In genomic region chr16:80889779-80890359, GRCh38 we compare ENCODE assay signal across 24 cellular contexts.
A peak's percentile ranks its signal among the peaks of the same experiment; 100 is the strongest.
DNase-seq lines count a peak whose midpoint lies in the region; ATAC-seq, FAIRE-seq and TF ChIP-seq lines count a peak whose summit lies in the region.
"Had no signal": no experiment of that assay in that cellular context is flagged by ENCODE, and none has a peak within 500 bp of the region (broad histone marks: within the 10 kb centered on the region; RNA-seq: fewer than 3 reads in every experiment).

No MANE protein-coding gene starts in this region.

- H3K4me3 ChIP-seq in HepG2 (replicated peaks in 1 of 3; ENCODE audit: insufficient read depth in 1 of 3, low read depth in 2 of 3, low read length in 3 of 3) (no peak overlapping the region), right lobe of liver (no peak overlapping the region), GM12878 (no peak overlapping the region)
- H3K4me3 ChIP-seq: A549; BLaER1 treated with 17β-estradiol and CSF1 and Interleukin-3, amounts not matched to agents 10 nM and 100 nM had no signal

- ATAC-seq in HepG2 (no peak), right lobe of liver (no peak), GM12878 (peak; percentile 41), GM21360 (IDR thresholded peaks at IDR 0.05; ENCODE audit: unreplicated experiment) (no peak)
- ATAC-seq: A549; CD8-positive, alpha-beta T cell had no signal

- TF ChIP-seq RAD21 in HepG2 (CRISPR knock-in tag; IDR thresholded peaks at IDR 0.05): no peak
- no peak for TF ChIP-seq RAD21 in GM12878 (IDR thresholded peaks at IDR 0.05; ENCODE audit: insufficient read depth, low read depth, low read length)

- SMC1A ChIA-PET in GM12878 (lab: Charles Lee; ENCODE audit: uncharacterized antibody, unreplicated experiment): no interaction called here

- 31% methylated on average over 4 of the region's 4 CpGs for WGBS in HepG2 (ENCODE audit: low lambda C conversion rate)
- WGBS in right lobe of liver (ENCODE audit: insufficient coverage, low coverage, low lambda C conversion rate, missing lambda C conversion rate): 42% methylated on average over 4 of the region's 4 CpGs
- 44% methylated on average over 4 of the region's 4 CpGs for WGBS in GM12878 (ENCODE audit: insufficient coverage, insufficient replicate concordance, low lambda C conversion rate, missing lambda C conversion rate)

- BruUV-seq in HepG2 (replicated peaks; lab: Mats Ljungman, UMichigan) (no TSS peak), GM12878 (replicated peaks; lab: Mats Ljungman, UMichigan) (no TSS peak)

- H3K9me3 ChIP-seq in HepG2 (ENCODE audit: low read length): no peaks in the 10 kb centered on the region
- H3K9me3 ChIP-seq in right lobe of liver: no peaks in the 10 kb centered on the region
- H3K9me3 ChIP-seq in GM12878 (replicated peaks; ENCODE audit: control insufficient read depth, insufficient read depth, low read length): no peaks in the 10 kb centered on the region; the same call in 1 of the 3 replicates
- H3K9me3 ChIP-seq: A549, Caco-2 had no signal

- RAD21 ChIA-PET in GM12878 (lab: Charles Lee; ENCODE audit: unreplicated experiment): no interaction called here

- H2AFZ ChIP-seq in HepG2 (ENCODE audit: low read length) (no peak overlapping the region), GM12878 (ENCODE audit: control insufficient read depth, low read depth, low read length) (no peak overlapping the region)

- H3K4me1 Mint-ChIP-seq in neural crest cell: no peaks in the 10 kb centered on the region

- H3K4me2 ChIP-seq in HepG2 (ENCODE audit: low read depth, low read length) (no peak overlapping the region), GM12878 (ENCODE audit: control insufficient read depth, insufficient read depth) (no peak overlapping the region)
- H3K4me2 ChIP-seq: A549; BLaER1 treated with 17β-estradiol and CSF1 and Interleukin-3, amounts not matched to agents 10 nM and 100 nM had no signal

- in situ Hi-C loops in HepG2 (cut with HindIII; ENCODE audit: extremely low pct_ligation_motif_present, low pct_unique_long_range_greater_than_20kb): no loop called here
- in situ Hi-C loops in GM12878 (cut with MboI): no loop called here

- peaks cover 2% of the 10 kb centered on the region for H3K9me3 Mint-ChIP-seq in neural crest cell
- H3K9me3 Mint-ChIP-seq: CD4-positive, alpha-beta T cell; CD8-positive, alpha-beta T cell had no signal

- H3K27me3 ChIP-seq in HepG2 (ENCODE audit: control insufficient read depth in 1 of 2, insufficient read depth in 2 of 2, low read length in 2 of 2): no peaks in the 10 kb centered on the region
- H3K27me3 ChIP-seq in right lobe of liver: no peaks in the 10 kb centered on the region
- H3K27me3 ChIP-seq in GM12878 (replicated peaks in 1 of 2; ENCODE audit: control insufficient read depth in 2 of 2, insufficient read depth in 2 of 2, low read length in 1 of 2): no peaks in the 10 kb centered on the region

- H3K4me3 Mint-ChIP-seq in neural crest cell: no peak overlapping the region
- H3K4me3 Mint-ChIP-seq: B cell; CD4-positive, alpha-beta T cell; CD8-positive, alpha-beta T cell had no signal

- FAIRE-seq in HepG2 (lab: Jason Lieb, UNC) (no peak), GM12891 (lab: Jason Lieb, UNC) (peak; percentile 71), GM12878 (lab: Jason Lieb, UNC) (no peak)
- FAIRE-seq: A549, D721Med, G401.6, GM12892, GM18507 had no signal

- H3K4me1 ChIP-seq in HepG2 (ENCODE audit: insufficient read depth, low read length) (peaks cover 18% of the 10 kb centered on the region), right lobe of liver (no peaks in the 10 kb centered on the region), GM12878 (ENCODE audit: control insufficient read depth, insufficient read depth, low read length) (no peaks in the 10 kb centered on the region)
- H3K4me1 ChIP-seq: A549 had no signal

- no peak overlapping the region for H3K9ac ChIP-seq in HepG2 (ENCODE audit: insufficient read depth, low read depth, low read length)
- H3K9ac ChIP-seq in GM12878 (ENCODE audit: control insufficient read depth, insufficient read depth, low read length): no peak overlapping the region
- H3K9ac ChIP-seq: BLaER1 treated with 17β-estradiol and CSF1 and Interleukin-3, amounts not matched to agents 10 nM and 100 nM had no signal

- no peak for TF ChIP-seq POLR2A in HepG2 (IDR thresholded peaks at IDR 0.05; ENCODE audit: insufficient read depth in 1 of 2, low read depth in 2 of 2, low read length in 2 of 2)
- no peak for TF ChIP-seq POLR2A in right lobe of liver (IDR thresholded peaks at IDR 0.05)
- no peak for TF ChIP-seq POLR2A in GM12891 (IDR thresholded peaks at IDR 0.05; ENCODE audit: low read depth, low read length)
- no peak for TF ChIP-seq POLR2A in GM12878 (IDR thresholded peaks at IDR 0.05; ENCODE audit: low read depth, low read length)

- intact Hi-C loops in HepG2 (cut with micrococcal nuclease; ENCODE audit: unreplicated experiment) (no loop called here), right lobe of liver (cut with DNase I) (no loop called here), GM12878 (cut with micrococcal nuclease; ENCODE audit: unreplicated experiment) (no loop called here)

- peaks cover 12% of the 10 kb centered on the region for H3K27me3 Mint-ChIP-seq in neural crest cell (ENCODE audit: low read depth)

- DNase-seq in HepG2 (ENCODE audit: low spot score) (no peak), right lobe of liver (no peak), GM12891 (ENCODE audit: insufficient read length, low spot score) (no peak), GM12878 (ENCODE audit: low read depth, low spot score) (no peak), neural crest cell (ENCODE audit: low read depth, low spot score) (no peak), H4 (ENCODE audit: low spot score) (no peak), GM10266 (ENCODE audit: extremely low spot score) (no peak)
- DNase-seq: AML-193; Caco-2; Calu3; CD4-positive, alpha-beta T cell; CD8-positive, alpha-beta T cell; DMS79 treated with DMSO at 0.1 percent for 48 hours; GF-D8 had no signal

- POLR2A ChIA-PET in HepG2 (lab: Yijun Ruan, JAX): no interaction called here
- POLR2A ChIA-PET in GM12878 (lab: Charles Lee): interaction anchor here (1.0 kb wide), 1 partner anchor 27 kb away, joined by 5 read pairs; no protein-coding TSS in a partner anchor

- no peaks in the 10 kb centered on the region for H3K36me3 ChIP-seq in HepG2 (replicated peaks in 1 of 2; ENCODE audit: control insufficient read depth in 1 of 2, insufficient read depth in 2 of 2, low read length in 2 of 2)
- H3K36me3 ChIP-seq in right lobe of liver: no peaks in the 10 kb centered on the region
- no peaks in the 10 kb centered on the region for H3K36me3 ChIP-seq in GM12878 (ENCODE audit: control insufficient read depth in 2 of 2, insufficient read depth in 2 of 2, low read length in 1 of 2)
- H3K36me3 ChIP-seq: BLaER1 treated with 17β-estradiol and CSF1 and Interleukin-3, amounts not matched to agents 10 nM and 100 nM had no signal

- H4K20me1 ChIP-seq in HepG2 (ENCODE audit: insufficient read depth, low read length): no peaks in the 10 kb centered on the region
- no peaks in the 10 kb centered on the region for H4K20me1 ChIP-seq in GM12878 (ENCODE audit: control insufficient read depth, insufficient read depth)
- H4K20me1 ChIP-seq: BLaER1 treated with 17β-estradiol and CSF1 and Interleukin-3, amounts not matched to agents 10 nM and 100 nM had no signal

- CTCF ChIA-PET in HepG2 (lab: Yijun Ruan, JAX; ENCODE audit: low intra/inter-chr PET ratio, low total read pairs) (no interaction called here), GM12878 (lab: Yijun Ruan, JAX) (interaction anchor here (1.4 kb wide), 1 partner anchor 34 kb away, joined by 5 read pairs; no protein-coding TSS in a partner anchor)

- H3K27ac ChIP-seq in HepG2 (ENCODE audit: extremely low read length, insufficient read depth, low read length) (no peak overlapping the region), right lobe of liver (no peak overlapping the region), GM12878 (ENCODE audit: control insufficient read depth, insufficient read depth) (no peak overlapping the region)
- H3K27ac ChIP-seq: 22Rv1; A549; BLaER1 treated with 17β-estradiol and CSF1 and Interleukin-3, amounts not matched to agents 10 nM and 100 nM; C4-2B had no signal

- H3K79me2 ChIP-seq in HepG2 (ENCODE audit: insufficient read depth, low read length) (no peaks in the 10 kb centered on the region), GM12878 (ENCODE audit: control insufficient read depth, insufficient read depth, low read length) (no peaks in the 10 kb centered on the region)

- TF ChIP-seq CTCF in HepG2 (CRISPR knock-in tag; IDR thresholded peaks at IDR 0.05) (no peak), right lobe of liver (IDR thresholded peaks at IDR 0.05) (no peak), GM12878 (IDR thresholded peaks at IDR 0.05 in 2 of 3, conservative IDR thresholded peaks at IDR 0.05 in 1 of 3; ENCODE audit: control insufficient read depth in 2 of 3, extremely low read depth in 1 of 3, insufficient read depth in 1 of 3, low read depth in 3 of 3, low read length in 3 of 3) (no peak), neural crest cell (conservative IDR thresholded peaks at IDR 0.05) (no peak), GM10266 (IDR thresholded peaks at IDR 0.05; ENCODE audit: control insufficient read depth, insufficient read depth, low read depth, missing control alignments) (no peak)

- peak overlapping the region; percentile 62 for H3K27ac Mint-ChIP-seq in neural crest cell (ENCODE audit: unreplicated experiment)
- H3K27ac Mint-ChIP-seq: B cell; CD4-positive, alpha-beta T cell; CD8-positive, alpha-beta T cell had no signal

- TF ChIP-seq EP300 in HepG2 (IDR thresholded peaks at IDR 0.05; ENCODE audit: low read depth in 2 of 2, low read length in 2 of 2): no peak
- TF ChIP-seq EP300 in HepG2 (CRISPR knock-in tag; IDR thresholded peaks at IDR 0.05; ENCODE audit: borderline replicate concordance): no peak
- TF ChIP-seq EP300 in GM12878 (IDR thresholded peaks at IDR 0.05; ENCODE audit: borderline replicate concordance in 1 of 2, control insufficient read depth in 1 of 2, low read depth in 2 of 2, low read length in 2 of 2): no peak

- no peaks in the 10 kb centered on the region for H3K36me3 Mint-ChIP-seq in neural crest cell (ENCODE audit: low read depth)
- H3K36me3 Mint-ChIP-seq: CD8-positive, alpha-beta T cell had no signal

TF ChIP-seq in GM12891, 5 proteins besides CTCF, POLR2A, EP300 and RAD21:
- TF ChIP-seq POU2F2 (IDR thresholded peaks at IDR 0.05; ENCODE audit: low read depth, low read length) (no peak), POLR2AphosphoS5 (IDR thresholded peaks at IDR 0.05; ENCODE audit: low read depth, low read length) (no peak), PAX5 (IDR thresholded peaks at IDR 0.05; ENCODE audit: insufficient read depth, low read length, severe bottlenecking) (no peak), TAF1 (IDR thresholded peaks at IDR 0.05; ENCODE audit: low read depth, low read length) (no peak), SPI1 (IDR thresholded peaks at IDR 0.05; ENCODE audit: low read depth, low read length) (no peak)

TF ChIP-seq in GM12878, 131 proteins besides CTCF, POLR2A, EP300 and RAD21 (continues in another document):
- TF ChIP-seq TCF7 (IDR thresholded peaks at IDR 0.05; ENCODE audit: borderline replicate concordance): peak; percentile 29; the same call in 1 of the 2 replicates
- peak; percentile 47 for TF ChIP-seq RUNX3 (IDR thresholded peaks at IDR 0.05; ENCODE audit: low read length)

Comparison
In these comparisons a context has a peak if more than half of its experiments do, and no peak if none do; other contexts are left out.
1. Of the 75 proteins assayed by ChIP-seq in both HepG2 and GM12878: peak only in HepG2: none; only in GM12878: ATF2, NFIC and TCF7; in both: ZBTB40; in neither: 71.